In genomic region chr3:50587806-50588758, GRCh38 we compare ENCODE assay signal across 1 cellular context.
TF ChIP-seq lines count a peak whose summit lies in the region.

No MANE protein-coding gene starts in this region.

TF ChIP-seq in GM23338, 12 proteins besides CTCF, POLR2A, EP300 and RAD21 (continued from another document):
- TF ChIP-seq NANOG (IDR thresholded peaks at IDR 0.05; ENCODE audit: borderline replicate concordance) (no peak), ZNF462 (CRISPR knock-in tag; IDR thresholded peaks at IDR 0.05) (no peak), POLR2AphosphoS5 (IDR thresholded peaks at IDR 0.05; ENCODE audit: low read depth) (no peak), EZH2phosphoT487 (IDR thresholded peaks at IDR 0.05; ENCODE audit: unreplicated experiment) (no peak), EZH2 (IDR thresholded peaks at IDR 0.05; ENCODE audit: low read depth, unreplicated experiment) (no peak), JUNB (IDR thresholded peaks at IDR 0.05; ENCODE audit: unreplicated experiment) (no peak), ETS1 (IDR thresholded peaks at IDR 0.05) (no peak), REST (IDR thresholded peaks at IDR 0.05; ENCODE audit: unreplicated experiment) (no peak), STAT1 (IDR thresholded peaks at IDR 0.05; ENCODE audit: unreplicated experiment) (no peak), CREB1 (CRISPR knock-in tag; IDR thresholded peaks at IDR 0.05; ENCODE audit: low read depth) (no peak)
